Comparison of ENCODE assay signal across 17 cellular contexts in the genomic region with DNA sequence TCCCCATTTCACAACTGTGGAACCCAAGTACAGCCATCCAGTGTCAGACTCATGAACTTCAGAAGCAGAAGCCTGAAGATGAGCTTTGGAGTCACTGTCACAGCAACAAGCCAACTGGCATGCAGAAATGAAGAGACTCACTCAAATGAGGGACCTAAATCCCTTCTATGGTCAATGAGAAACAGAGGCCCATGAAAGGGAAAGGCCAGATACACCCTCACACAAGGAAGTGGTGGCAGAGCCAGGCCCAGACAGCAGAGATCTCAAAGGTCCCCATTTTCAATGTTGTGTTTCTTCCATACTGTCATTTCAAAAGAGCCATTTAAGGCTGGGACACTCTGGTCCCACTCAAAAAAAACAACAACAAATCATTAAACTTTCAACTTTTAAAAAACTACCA.
"Had no signal": no experiment of that assay in that cellular context is flagged by ENCODE, and none has a peak within 500 bp of the region (broad histone marks: within the 10 kb centered on the region; RNA-seq: fewer than 3 reads in every experiment).

No MANE protein-coding gene starts in this region.

- H3K27ac ChIP-seq: heart right ventricle, neutrophil, skin epidermis, suprapubic skin, thyroid gland, upper lobe of left lung had no signal

- FAIRE-seq: endometrium, frontal cortex had no signal

- H3K9me3 ChIP-seq: heart right ventricle, neutrophil, suprapubic skin, thyroid gland, upper lobe of left lung, uterus had no signal

- DNase-seq: effector memory CD4-positive, alpha-beta T cell; heart right ventricle; mesendoderm; naive thymus-derived CD4-positive, alpha-beta T cell; nephron progenitor cell; stimulated activated CD4-positive, alpha-beta T cell treated with anti-CD3 and anti-CD28 coated beads, Interleukin-12 subunit alpha, Interleukin-12 subunit beta, amount 100 ng/mL, for 4 hours; stimulated activated naive CD8-positive, alpha-beta T cell treated with anti-CD3 and anti-CD28 coated beads, Interleukin-15, Interleukin-2, amounts not matched to agents 100 U/mL and 50 U/mL, for 24 hours; thyroid gland; upper lobe of left lung; uterus had no signal

- ATAC-seq: esophagus mucosa; heart right ventricle; naive thymus-derived CD4-positive, alpha-beta T cell; sciatic nerve; stimulated activated naive CD8-positive, alpha-beta T cell treated with anti-CD3 and anti-CD28 coated beads, Interleukin-15, Interleukin-2, amounts not matched to agents 100 U/mL and 50 U/mL, for 24 hours had no signal

- H3K4me3 ChIP-seq: heart right ventricle, skin epidermis, suprapubic skin, thyroid gland, upper lobe of left lung, uterus had no signal

- H3K4me1 ChIP-seq: heart right ventricle, suprapubic skin, uterus had no signal

- H3K4me1 Mint-ChIP-seq: naive thymus-derived CD4-positive, alpha-beta T cell had no signal

- H3K36me3 Mint-ChIP-seq: naive thymus-derived CD4-positive, alpha-beta T cell had no signal

- H3K4me3 Mint-ChIP-seq: naive thymus-derived CD4-positive, alpha-beta T cell; nephron progenitor cell had no signal

- H3K27me3 ChIP-seq: suprapubic skin, thyroid gland, upper lobe of left lung, uterus had no signal

- H3K9me3 Mint-ChIP-seq: nephron progenitor cell had no signal

- H3K36me3 ChIP-seq: heart right ventricle, neutrophil, suprapubic skin, thyroid gland, upper lobe of left lung, uterus had no signal

- H3K27ac Mint-ChIP-seq: naive thymus-derived CD4-positive, alpha-beta T cell; nephron progenitor cell had no signal
